In genomic region chr2:46471-47345, GRCh38 we compare ENCODE assay signal across 8 cellular contexts. TPM values are rescaled to one million over a fixed set of nuclear protein-coding genes. Genes with fewer than 3 reads are reported as not detected.
A peak's percentile ranks its signal among the peaks of the same experiment; 100 is the strongest.
DNase-seq lines count a peak whose midpoint lies in the region; ATAC-seq and TF ChIP-seq lines count a peak whose summit lies in the region.

FAM110C (minus strand) TSS chr2:46505; CDS start chr2:46385, 120 bp downstream.

- TF ChIP-seq CTCF in epithelial cell of esophagus (IDR thresholded peaks at IDR 0.05; ENCODE audit: insufficient read depth, low read depth, low read length, missing control alignments): no peak

- no peak for DNase-seq in Jurkat, Clone E6-1 (ENCODE audit: low read depth, low spot score)
- peak; percentile 16 to 29 for DNase-seq in activated CD8-positive, alpha-beta memory T cell treated with anti-CD3 and anti-CD28 coated beads for 4 hours (ENCODE audit: low read depth in 2 of 2)
- DNase-seq in epithelial cell of esophagus (ENCODE audit: low read depth): peak; percentile 73
- DNase-seq in stimulated activated naive CD8-positive, alpha-beta T cell treated with anti-CD3 and anti-CD28 coated beads, Interleukin-15, Interleukin-2, amounts not matched to agents 100 U/mL and 50 U/mL, for 24 hours: peak; percentile 30
- DNase-seq in epidermal melanocyte (ENCODE audit: insufficient read length, low spot score): no peak

- H3K9me3 ChIP-seq in mononuclear cell (ENCODE audit: low read depth, low read length): no peaks in the 10 kb centered on the region

- peaks cover 41% of the 10 kb centered on the region for H3K27me3 ChIP-seq in mononuclear cell (ENCODE audit: insufficient read depth, low read length)

- ATAC-seq in stimulated activated naive CD8-positive, alpha-beta T cell treated with anti-CD3 and anti-CD28 coated beads, Interleukin-15, Interleukin-2, amounts not matched to agents 100 U/mL and 50 U/mL, for 24 hours: peak; percentile 34
- ATAC-seq in GM19324 (IDR thresholded peaks at IDR 0.05; ENCODE audit: low FRiP score, unreplicated experiment): no peak
- ATAC-seq in GM18909 (IDR thresholded peaks at IDR 0.05; ENCODE audit: poor library complexity, unreplicated experiment): no peak

- peak within 1 kb of the TSS; percentile 74 for H3K4me3 ChIP-seq in Jurkat, Clone E6-1 (ENCODE audit: low read length)
- H3K4me3 ChIP-seq in epithelial cell of esophagus (ENCODE audit: low read length) (peak within 1 kb of the TSS; percentile 64), mononuclear cell (ENCODE audit: low read length) (peak within 1 kb of the TSS; percentile 30)

- H3K4me1 ChIP-seq in mononuclear cell (ENCODE audit: insufficient read depth, low read length): peaks cover 15% of the 10 kb centered on the region

RNA-seq across cellular contexts. Expression of gene FAM110C, which starts in this region (rescaled TPM):
- polyA plus RNA-seq in Jurkat, Clone E6-1 (2012; ENCODE audit: insufficient read depth, insufficient read length): 23.6 TPM
- total RNA-seq in mononuclear cell: 0.52 TPM

Comparison
In these comparisons a context has a peak if more than half of its experiments do, and no peak if none do; other contexts are left out.
1. DNase-seq: peak in activated CD8-positive, alpha-beta memory T cell treated with anti-CD3 and anti-CD28 coated beads for 4 hours (2 of 2), epithelial cell of esophagus (single experiment) and stimulated activated naive CD8-positive, alpha-beta T cell treated with anti-CD3 and anti-CD28 coated beads, Interleukin-15, Interleukin-2, amounts not matched to agents 100 U/mL and 50 U/mL, for 24 hours (single experiment); none in Jurkat, Clone E6-1 (single experiment) and epidermal melanocyte (single experiment).
2. Peak in every context shown above with its lines, with median percentiles within 50 percentile points of each other: H3K4me3 ChIP-seq.